ENCODE assay signal across 8 cellular contexts in genomic region chr3:141105828-141106628, GRCh38. TPM values are rescaled to one million over a fixed set of nuclear protein-coding genes. Genes with fewer than 3 reads are reported as not detected.
DNase-seq lines count a peak whose midpoint lies in the region; ATAC-seq and TF ChIP-seq lines count a peak whose summit lies in the region.

No MANE protein-coding gene starts in this region.

- H3F3A ChIP-seq in MM.1S (ENCODE audit: insufficient read depth, low read length), result no peaks in the 10 kb centered on the region

- H3K4me2 ChIP-seq in MM.1S (ENCODE audit: low read depth, low read length), result no peak overlapping the region

- H3K27me3 ChIP-seq in MM.1S (replicated peaks; ENCODE audit: insufficient read depth, low read length), result no peaks in the 10 kb centered on the region

- no peak overlapping the region for H3K9ac ChIP-seq in MM.1S (ENCODE audit: low read length)

- no peaks in the 10 kb centered on the region for H3K9me3 ChIP-seq in MM.1S (replicated peaks; ENCODE audit: insufficient read depth, low read length)

- no peaks in the 10 kb centered on the region for H3K4me1 ChIP-seq in MM.1S (ENCODE audit: low read length)

- no peaks in the 10 kb centered on the region for H3K9me2 ChIP-seq in MM.1S (replicated peaks; ENCODE audit: insufficient read depth, low read length)

- DNase-seq in A172 (ENCODE audit: low spot score) (peak; percentile 66), GM13977 (ENCODE audit: low spot score) (peak; percentile 74), MM.1S (peak; percentile 76), SHP77 treated with DMSO at 0.1 percent for 48 hours (lab: John Stamatoyannopoulos, UW) (peak; percentile 47), globus pallidus (ENCODE audit: low spot score) (peak; percentile 70), pons (ENCODE audit: low spot score) (peak; percentile 85)
- DNase-seq in activated gamma-delta T cell treated with anti-CD3 and anti-CD28 coated beads, Interleukin-2, amount 50 U/mL, for 16 hours (ENCODE audit: low read depth), result peak; percentile 26

- no peaks in the 10 kb centered on the region for H3K36me3 ChIP-seq in MM.1S (replicated peaks; ENCODE audit: insufficient read depth, low read length)

- no peak overlapping the region for H2AFZ ChIP-seq in MM.1S (ENCODE audit: low read length)

- H4K20me1 ChIP-seq in MM.1S (ENCODE audit: insufficient read depth, low read length), result no peaks in the 10 kb centered on the region

- ATAC-seq in GM19324 (IDR thresholded peaks at IDR 0.05; ENCODE audit: low FRiP score, unreplicated experiment), result no peak

- no peak overlapping the region for H3K4me3 ChIP-seq in MM.1S (ENCODE audit: low read length)

- TF ChIP-seq CTCF in GM13977 (IDR thresholded peaks at IDR 0.05; ENCODE audit: extremely low read depth, insufficient read depth, missing control alignments), result peak; percentile 78
- TF ChIP-seq CTCF in MM.1S (IDR thresholded peaks at IDR 0.05; ENCODE audit: low read length), result peak; percentile 79

- in situ Hi-C loops in GM13977 (cut with MboI; ENCODE audit: low pct_unique_long_range_greater_than_20kb, low sequenced_read_pairs, unreplicated experiment), result no loop called here

- no peak overlapping the region for H3K27ac ChIP-seq in MM.1S (ENCODE audit: low read length)

- no peaks in the 10 kb centered on the region for H3K79me2 ChIP-seq in MM.1S (ENCODE audit: low read length)

RNA-seq across cellular contexts. Expression of gene SPSB4, which starts 54.9 kb away (rescaled TPM):
- 1.1 and 2.9 TPM in 2 replicates for total RNA-seq in A172 (2014; rRNA removed; shearing (Covaris generic))

Comparison
In these comparisons a context has a peak if more than half of its experiments do, and no peak if none do; other contexts are left out.
1. DNase-seq: peak in every context shown above with its lines; median percentile 85 in pons; 76 in MM.1S; 74 in GM13977; 70 in globus pallidus; 66 in A172; 47 in SHP77 treated with DMSO at 0.1 percent for 48 hours; 26 in activated gamma-delta T cell treated with anti-CD3 and anti-CD28 coated beads, Interleukin-2, amount 50 U/mL, for 16 hours.